In the genomic region with DNA sequence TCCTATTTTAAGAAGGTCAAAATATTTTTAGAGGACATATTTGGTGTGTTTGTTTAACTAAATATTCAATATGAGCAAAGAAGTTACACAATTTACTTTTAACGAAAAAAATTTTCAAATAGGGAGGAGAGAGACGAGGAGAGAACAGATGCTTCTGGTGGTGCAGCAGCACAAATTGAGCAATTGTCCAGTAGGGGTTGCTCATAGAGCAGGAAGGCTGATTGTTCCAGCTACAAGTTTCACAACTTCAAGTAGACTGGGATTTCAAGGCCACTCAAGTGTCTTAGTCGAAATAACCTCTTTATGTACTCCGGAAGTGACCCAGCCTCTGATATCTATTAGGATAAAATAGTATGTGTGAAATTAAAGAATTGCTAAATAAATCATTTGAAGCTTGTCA, we compare ENCODE assay signal across 9 cellular contexts.
DNase-seq lines count a peak whose midpoint lies in the region; ATAC-seq and TF ChIP-seq lines count a peak whose summit lies in the region.
"Had no signal": no experiment of that assay in that cellular context is flagged by ENCODE, and none has a peak within 500 bp of the region (broad histone marks: within the 10 kb centered on the region; RNA-seq: fewer than 3 reads in every experiment).

No MANE protein-coding gene starts in this region.

- ATAC-seq in esophagus mucosa (peak; percentile 56), GM19324 (IDR thresholded peaks at IDR 0.05; ENCODE audit: low FRiP score, unreplicated experiment) (no peak), HG02610 (IDR thresholded peaks at IDR 0.05; ENCODE audit: unreplicated experiment) (no peak)

- no peaks in the 10 kb centered on the region for H3K9me2 ChIP-seq in OCI-LY1 (ENCODE audit: low read depth, low read length)

- H3K9me3 Mint-ChIP-seq in progenitor cell of endocrine pancreas (ENCODE audit: low read depth), result no peaks in the 10 kb centered on the region

- H3K9ac ChIP-seq in OCI-LY1 (ENCODE audit: low read length), result no peak overlapping the region
- H3K9ac ChIP-seq: KMS-11 had no signal

- H3K9me3 ChIP-seq in OCI-LY1 (ENCODE audit: low read length), result no peaks in the 10 kb centered on the region
- no peaks in the 10 kb centered on the region for H3K9me3 ChIP-seq in spleen
- H3K9me3 ChIP-seq in effector memory CD4-positive, alpha-beta T cell (ENCODE audit: control insufficient read depth, low read length), result no peaks in the 10 kb centered on the region

- no peak overlapping the region for H3K27ac Mint-ChIP-seq in progenitor cell of endocrine pancreas

- DNase-seq in progenitor cell of endocrine pancreas (ENCODE audit: low spot score, unreplicated experiment) (no peak), spleen (no peak)
- no peak for DNase-seq in effector memory CD4-positive, alpha-beta T cell

- H3K4me3 Mint-ChIP-seq in progenitor cell of endocrine pancreas (ENCODE audit: low read depth), result no peak overlapping the region

- TF ChIP-seq CTCF in GM12873 (IDR thresholded peaks at IDR 0.05; ENCODE audit: insufficient read depth, low read depth, low read length, missing control alignments), result peak; percentile 26
- peak; percentile 61 for TF ChIP-seq CTCF in OCI-LY1 (IDR thresholded peaks at IDR 0.05; ENCODE audit: low read length)
- TF ChIP-seq CTCF in progenitor cell of endocrine pancreas (IDR thresholded peaks at IDR 0.05; ENCODE audit: unreplicated experiment), result peak; percentile 57
- peak in 4 of 11 experiments; percentile 23 to 36 (median 26) for TF ChIP-seq CTCF in spleen (IDR thresholded peaks at IDR 0.05 in 8 of 11, conservative IDR thresholded peaks at IDR 0.05 in 3 of 11)

- WGBS in spleen, 5 donors, result 37 to 59% (median 42%) methylated on average over 4 of the region's 4 CpGs

- no peaks in the 10 kb centered on the region for H3F3A ChIP-seq in OCI-LY1 (ENCODE audit: insufficient read depth, low read length)

- H3K27me3 ChIP-seq in OCI-LY1 (ENCODE audit: insufficient read depth, low read length) (no peaks in the 10 kb centered on the region), spleen (replicated peaks in 1 of 7) (no peaks in the 10 kb centered on the region)
- H3K27me3 ChIP-seq in effector memory CD4-positive, alpha-beta T cell (replicated peaks; ENCODE audit: control insufficient read depth, insufficient read depth, low read length, poor library complexity, severe bottlenecking), result no peaks in the 10 kb centered on the region

- no peaks in the 10 kb centered on the region for H3K79me2 ChIP-seq in OCI-LY1 (ENCODE audit: insufficient read depth, low read length)

- H3K4me1 ChIP-seq in OCI-LY1 (ENCODE audit: insufficient read depth, low read length, severe bottlenecking), result no peaks in the 10 kb centered on the region
- peaks cover 0 to 4% (median 0%) of the 10 kb centered on the region in 6 donors for H3K4me1 ChIP-seq in spleen
- no peaks in the 10 kb centered on the region for H3K4me1 ChIP-seq in effector memory CD4-positive, alpha-beta T cell (ENCODE audit: control insufficient read depth, insufficient read depth, low read length, poor library complexity, severe bottlenecking)

- peaks cover 19% of the 10 kb centered on the region for H3K4me1 Mint-ChIP-seq in progenitor cell of endocrine pancreas (ENCODE audit: low read depth)

- no peaks in the 10 kb centered on the region for H3K27me3 Mint-ChIP-seq in progenitor cell of endocrine pancreas

- H3K4me2 ChIP-seq in OCI-LY1 (ENCODE audit: low read length), result no peak overlapping the region
- H3K4me2 ChIP-seq: KMS-11 had no signal

- TF ChIP-seq POLR2A in spleen (IDR thresholded peaks at IDR 0.05), result no peak

- no peaks in the 10 kb centered on the region for H3K36me3 ChIP-seq in OCI-LY1 (ENCODE audit: insufficient read depth, low read length)
- H3K36me3 ChIP-seq in spleen, result no peaks in the 10 kb centered on the region
- H3K36me3 ChIP-seq in effector memory CD4-positive, alpha-beta T cell (ENCODE audit: control insufficient read depth, insufficient read depth, low read length), result no peaks in the 10 kb centered on the region

- H3K4me3 ChIP-seq in OCI-LY1 (ENCODE audit: low read depth, low read length, poor library complexity, severe bottlenecking) (no peak overlapping the region), spleen (no peak overlapping the region)
- no peak overlapping the region for H3K4me3 ChIP-seq in effector memory CD4-positive, alpha-beta T cell (ENCODE audit: insufficient read depth, low read depth, low read length, poor library complexity, severe bottlenecking)

- H4K20me1 ChIP-seq in OCI-LY1 (ENCODE audit: insufficient read depth, low read length), result no peaks in the 10 kb centered on the region

- no peak overlapping the region for H3K27ac ChIP-seq in OCI-LY1 (ENCODE audit: low read depth, low read length, poor library complexity, severe bottlenecking)
- no peak overlapping the region for H3K27ac ChIP-seq in spleen
- no peak overlapping the region for H3K27ac ChIP-seq in effector memory CD4-positive, alpha-beta T cell (ENCODE audit: insufficient read depth, low read length, poor library complexity, severe bottlenecking)
- H3K27ac ChIP-seq: KMS-11 had no signal

- H2AFZ ChIP-seq in OCI-LY1 (ENCODE audit: low read length), result no peak overlapping the region

- intact Hi-C loops in spleen (cut with DNase I; ENCODE audit: low total_unique reads), result no loop called here

- no peaks in the 10 kb centered on the region for H3K36me3 Mint-ChIP-seq in progenitor cell of endocrine pancreas (ENCODE audit: insufficient read depth)
